ENCODE assay signal across 15 cellular contexts in genomic region chr13:76703621-76704020, GRCh38.
A peak's percentile ranks its signal among the peaks of the same experiment; 100 is the strongest.
DNase-seq lines count a peak whose midpoint lies in the region; FAIRE-seq and TF ChIP-seq lines count a peak whose summit lies in the region.
"Had no signal": no experiment of that assay in that cellular context is flagged by ENCODE, and none has a peak within 500 bp of the region (broad histone marks: within the 10 kb centered on the region; RNA-seq: fewer than 3 reads in every experiment).

No MANE protein-coding gene starts in this region.

- H3K4me1 ChIP-seq in Loucy (ENCODE audit: insufficient read depth, low read length, poor library complexity, severe bottlenecking): peaks cover 5% of the 10 kb centered on the region
- peaks cover 23% of the 10 kb centered on the region for H3K4me1 ChIP-seq in endothelial cell of umbilical vein (ENCODE audit: control insufficient read depth, extremely low read depth, insufficient read depth, low read length)
- no peaks in the 10 kb centered on the region for H3K4me1 ChIP-seq in hepatocyte (ENCODE audit: insufficient read depth)

- H3K36me3 ChIP-seq in Loucy (ENCODE audit: insufficient read depth, low read length) (no peaks in the 10 kb centered on the region), endothelial cell of umbilical vein (ENCODE audit: control insufficient read depth in 2 of 2, extremely low read depth in 1 of 2, insufficient read depth in 2 of 2, low read length in 2 of 2) (no peaks in the 10 kb centered on the region), hepatocyte (replicated peaks; ENCODE audit: insufficient read depth, low read depth) (no peaks in the 10 kb centered on the region)
- H3K36me3 ChIP-seq: BLaER1 treated with 17β-estradiol and CSF1 and Interleukin-3, amounts not matched to agents 10 nM and 100 nM had no signal

- DNase-seq in ELR (ENCODE audit: low read depth) (peak; percentile 58), endothelial cell of umbilical vein (ENCODE audit: low read depth, low spot score) (peak; percentile 51), hepatocyte (ENCODE audit: low spot score) (no peak), amniotic stem cell (lab: John Stamatoyannopoulos, UW) (no peak), DMS153 treated with DMSO at 0.1 percent for 48 hours (lab: John Stamatoyannopoulos, UW; ENCODE audit: unreplicated experiment) (no peak)
- DNase-seq: CD8-positive, alpha-beta T cell; DMS 273 treated with DMSO at 0.1 percent for 48 hours; GDM1; GOT3; H7 had no signal

- 70% methylated on average over 2 of the region's 2 CpGs for WGBS in hepatocyte (ENCODE audit: low lambda C conversion rate, missing lambda C conversion rate)

- H3K27ac ChIP-seq in endothelial cell of umbilical vein (ENCODE audit: insufficient read depth, low read depth, low read length): peak overlapping the region; percentile 5
- no peak overlapping the region for H3K27ac ChIP-seq in hepatocyte
- H3K27ac ChIP-seq: BLaER1 treated with 17β-estradiol and CSF1 and Interleukin-3, amounts not matched to agents 10 nM and 100 nM had no signal

- H3K9ac ChIP-seq in Loucy (ENCODE audit: low read depth, low read length, poor library complexity, severe bottlenecking) (no peak overlapping the region), endothelial cell of umbilical vein (replicated peaks; ENCODE audit: extremely low read depth, insufficient read depth, low read length) (no peak overlapping the region)
- H3K9ac ChIP-seq: BLaER1 treated with 17β-estradiol and CSF1 and Interleukin-3, amounts not matched to agents 10 nM and 100 nM had no signal

- no peak for TF ChIP-seq POLR2A in endothelial cell of umbilical vein (IDR thresholded peaks at IDR 0.05; ENCODE audit: low read depth, low read length)

- H3K79me2 ChIP-seq in Loucy (ENCODE audit: insufficient read depth, low read length): no peaks in the 10 kb centered on the region
- no peaks in the 10 kb centered on the region for H3K79me2 ChIP-seq in endothelial cell of umbilical vein (ENCODE audit: control insufficient read depth, insufficient read depth, low read length)
- H3K79me2 ChIP-seq in hepatocyte: no peaks in the 10 kb centered on the region

- no peak for FAIRE-seq in endothelial cell of umbilical vein (lab: Jason Lieb, UNC)
- FAIRE-seq: GM12892, GM18507, HepG2 had no signal

- H2AFZ ChIP-seq in Loucy (ENCODE audit: low read length): peak overlapping the region; percentile 24
- peak overlapping the region; percentile 44 for H2AFZ ChIP-seq in endothelial cell of umbilical vein (ENCODE audit: low read depth, low read length)
- H2AFZ ChIP-seq in hepatocyte: no peak overlapping the region

- no peaks in the 10 kb centered on the region for H3K9me1 ChIP-seq in endothelial cell of umbilical vein (replicated peaks; ENCODE audit: control insufficient read depth, extremely low read depth, insufficient read depth, low read length)

- dilution Hi-C loops in endothelial cell of umbilical vein (cut with MboI; ENCODE audit: extremely low pct_ligation_motif_present, low sequenced_read_pairs): no loop called here

- H3K9me2 ChIP-seq in Loucy (replicated peaks; ENCODE audit: low read depth, low read length) (no peaks in the 10 kb centered on the region), hepatocyte (replicated peaks; ENCODE audit: insufficient read depth) (no peaks in the 10 kb centered on the region)

- intact Hi-C loops in endothelial cell of umbilical vein (cut with micrococcal nuclease): no loop called here

- H4K20me1 ChIP-seq in Loucy (ENCODE audit: insufficient read depth, low read length, poor library complexity, severe bottlenecking) (no peaks in the 10 kb centered on the region), endothelial cell of umbilical vein (replicated peaks; ENCODE audit: control insufficient read depth, extremely low read depth, insufficient read depth, low read length) (no peaks in the 10 kb centered on the region), hepatocyte (ENCODE audit: insufficient read depth, poor library complexity, severe bottlenecking) (no peaks in the 10 kb centered on the region)
- H4K20me1 ChIP-seq: BLaER1 treated with 17β-estradiol and CSF1 and Interleukin-3, amounts not matched to agents 10 nM and 100 nM had no signal

- CTCF ChIA-PET in endothelial cell of umbilical vein (lab: Charles Lee): interaction anchor here (0.7 to 2.0 kb wide), 10 partner anchors 9 to 200 kb away, joined by 3 to 11 read pairs (median 4); partner anchors contain the start of gene KCTD12

- H3K4me3 ChIP-seq in Loucy (ENCODE audit: low read length, poor library complexity, severe bottlenecking) (no peak overlapping the region), endothelial cell of umbilical vein (replicated peaks in 1 of 3; ENCODE audit: insufficient read depth in 1 of 3, low read depth in 1 of 3, low read length in 3 of 3) (no peak overlapping the region), hepatocyte (no peak overlapping the region)
- H3K4me3 ChIP-seq: BLaER1 treated with 17β-estradiol and CSF1 and Interleukin-3, amounts not matched to agents 10 nM and 100 nM had no signal

- H3F3A ChIP-seq in Loucy (ENCODE audit: low read depth): no peaks in the 10 kb centered on the region

- H3K27me3 ChIP-seq in Loucy (ENCODE audit: insufficient read depth, low read length, poor library complexity, severe bottlenecking) (no peaks in the 10 kb centered on the region), endothelial cell of umbilical vein (ENCODE audit: control insufficient read depth in 2 of 2, insufficient read depth in 2 of 2, low read length in 2 of 2) (no peaks in the 10 kb centered on the region), hepatocyte (no peaks in the 10 kb centered on the region)
- H3K27me3 ChIP-seq: BLaER1 treated with 17β-estradiol and CSF1 and Interleukin-3, amounts not matched to agents 10 nM and 100 nM had no signal

- BruUV-seq in endothelial cell of umbilical vein (replicated peaks; lab: Mats Ljungman, UMichigan): no TSS peak

- no peaks in the 10 kb centered on the region for H3K9me3 ChIP-seq in Loucy (ENCODE audit: insufficient read depth, low read depth, low read length)
- no peaks in the 10 kb centered on the region for H3K9me3 ChIP-seq in endothelial cell of umbilical vein (replicated peaks; ENCODE audit: control insufficient read depth, insufficient read depth, low read length)
- H3K9me3 ChIP-seq in hepatocyte (ENCODE audit: low read depth): no peaks in the 10 kb centered on the region
- H3K9me3 ChIP-seq: BLaER1 treated with 17β-estradiol and CSF1 and Interleukin-3, amounts not matched to agents 10 nM and 100 nM had no signal

- POLR2A ChIA-PET in endothelial cell of umbilical vein (lab: Charles Lee): no interaction called here

- no peak overlapping the region for H3K4me2 ChIP-seq in Loucy (ENCODE audit: low read depth, low read length, poor library complexity, severe bottlenecking)
- peak overlapping the region; percentile 59 for H3K4me2 ChIP-seq in endothelial cell of umbilical vein (ENCODE audit: insufficient read depth, low read length)
- no peak overlapping the region for H3K4me2 ChIP-seq in hepatocyte
- H3K4me2 ChIP-seq: BLaER1 treated with 17β-estradiol and CSF1 and Interleukin-3, amounts not matched to agents 10 nM and 100 nM had no signal

- TF ChIP-seq CTCF in Loucy (conservative IDR thresholded peaks at IDR 0.05; ENCODE audit: low read length) (no peak), endothelial cell of umbilical vein (IDR thresholded peaks at IDR 0.05; ENCODE audit: extremely low read depth in 1 of 2, insufficient read depth in 1 of 2, low read depth in 1 of 2, low read length in 2 of 2) (no peak), hepatocyte (IDR thresholded peaks at IDR 0.05; ENCODE audit: poor library complexity) (no peak)

TF ChIP-seq in endothelial cell of umbilical vein, 7 proteins besides CTCF, POLR2A, EP300 and RAD21:
- no peak for TF ChIP-seq MAX (IDR thresholded peaks at IDR 0.05; ENCODE audit: insufficient read depth, insufficient read length)
- TF ChIP-seq POLR2AphosphoS5 (IDR thresholded peaks at IDR 0.05; ENCODE audit: insufficient read depth, low read depth, low read length): no peak
- TF ChIP-seq MYC (IDR thresholded peaks at IDR 0.05; ENCODE audit: low read depth, low read length): no peak
- peak; percentile 12 for TF ChIP-seq FOS (IDR thresholded peaks at IDR 0.05; ENCODE audit: borderline replicate concordance, insufficient read depth, low read length)

Comparison
In these comparisons a context has a peak if more than half of its experiments do, and no peak if none do; other contexts are left out.
1. DNase-seq: peak in ELR (single experiment) and endothelial cell of umbilical vein (single experiment); none in hepatocyte (single experiment), amniotic stem cell (single experiment) and DMS153 treated with DMSO at 0.1 percent for 48 hours (single experiment).